1 cellular context compared by ENCODE assay signal in the genomic region with DNA sequence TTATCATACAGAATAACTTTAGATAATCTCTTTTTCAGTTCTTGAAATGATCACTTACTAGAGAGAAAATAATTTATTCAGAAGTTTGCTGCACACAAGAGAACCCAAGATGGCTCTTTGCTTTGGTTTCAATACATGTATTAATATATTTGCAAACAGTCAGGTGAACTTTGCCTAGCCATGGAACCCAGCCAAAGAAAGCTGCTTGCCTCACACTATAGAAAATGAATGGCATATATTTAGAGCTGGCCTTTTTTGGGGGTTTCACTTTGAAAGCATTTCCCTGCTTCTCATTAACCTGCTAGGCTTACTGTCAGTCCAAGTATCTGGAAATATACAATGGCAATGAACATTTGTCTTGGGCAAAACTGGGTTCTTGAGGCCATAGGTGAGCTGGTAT.
TF ChIP-seq lines count a peak whose summit lies in the region.

No MANE protein-coding gene starts in this region.

TF ChIP-seq in GM12878, 131 proteins besides CTCF, POLR2A, EP300 and RAD21 (continued from another document):
- no peak for TF ChIP-seq SREBF2 (IDR thresholded peaks at IDR 0.05; ENCODE audit: low read length)
- no peak for TF ChIP-seq ESRRA (IDR thresholded peaks at IDR 0.05; ENCODE audit: low read length)
- no peak for TF ChIP-seq NFYA (IDR thresholded peaks at IDR 0.05; ENCODE audit: borderline replicate concordance, low read depth, low read length)
- TF ChIP-seq FOXK2 (IDR thresholded peaks at IDR 0.05): no peak
- TF ChIP-seq, protein P1, sequence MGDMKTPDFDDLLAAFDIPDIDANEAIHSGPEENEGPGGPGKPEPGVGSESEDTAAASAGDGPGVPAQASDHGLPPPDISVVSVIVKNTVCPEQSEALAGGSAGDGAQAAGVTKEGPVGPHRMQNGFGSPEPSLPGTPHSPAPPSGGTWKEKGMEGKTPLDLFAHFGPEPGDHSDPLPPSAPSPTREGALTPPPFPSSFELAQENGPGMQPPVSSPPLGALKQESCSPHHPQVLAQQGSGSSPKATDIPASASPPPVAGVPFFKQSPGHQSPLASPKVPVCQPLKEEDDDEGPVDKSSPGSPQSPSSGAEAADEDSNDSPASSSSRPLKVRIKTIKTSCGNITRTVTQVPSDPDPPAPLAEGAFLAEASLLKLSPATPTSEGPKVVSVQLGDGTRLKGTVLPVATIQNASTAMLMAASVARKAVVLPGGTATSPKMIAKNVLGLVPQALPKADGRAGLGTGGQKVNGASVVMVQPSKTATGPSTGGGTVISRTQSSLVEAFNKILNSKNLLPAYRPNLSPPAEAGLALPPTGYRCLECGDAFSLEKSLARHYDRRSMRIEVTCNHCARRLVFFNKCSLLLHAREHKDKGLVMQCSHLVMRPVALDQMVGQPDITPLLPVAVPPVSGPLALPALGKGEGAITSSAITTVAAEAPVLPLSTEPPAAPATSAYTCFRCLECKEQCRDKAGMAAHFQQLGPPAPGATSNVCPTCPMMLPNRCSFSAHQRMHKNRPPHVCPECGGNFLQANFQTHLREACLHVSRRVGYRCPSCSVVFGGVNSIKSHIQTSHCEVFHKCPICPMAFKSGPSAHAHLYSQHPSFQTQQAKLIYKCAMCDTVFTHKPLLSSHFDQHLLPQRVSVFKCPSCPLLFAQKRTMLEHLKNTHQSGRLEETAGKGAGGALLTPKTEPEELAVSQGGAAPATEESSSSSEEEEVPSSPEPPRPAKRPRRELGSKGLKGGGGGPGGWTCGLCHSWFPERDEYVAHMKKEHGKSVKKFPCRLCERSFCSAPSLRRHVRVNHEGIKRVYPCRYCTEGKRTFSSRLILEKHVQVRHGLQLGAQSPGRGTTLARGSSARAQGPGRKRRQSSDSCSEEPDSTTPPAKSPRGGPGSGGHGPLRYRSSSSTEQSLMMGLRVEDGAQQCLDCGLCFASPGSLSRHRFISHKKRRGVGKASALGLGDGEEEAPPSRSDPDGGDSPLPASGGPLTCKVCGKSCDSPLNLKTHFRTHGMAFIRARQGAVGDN (IDR thresholded peaks at IDR 0.05): no peak
- no peak for TF ChIP-seq SP1 (IDR thresholded peaks at IDR 0.05; ENCODE audit: low read depth, low read length)
- TF ChIP-seq SMC3 (IDR thresholded peaks at IDR 0.05; ENCODE audit: borderline replicate concordance, low read length): no peak
- no peak for TF ChIP-seq CUX1 (IDR thresholded peaks at IDR 0.05; ENCODE audit: insufficient replicate concordance, low read depth, low read length)
- TF ChIP-seq TBL1XR1 (IDR thresholded peaks at IDR 0.05; ENCODE audit: low read depth, low read length): no peak
